ENCODE assay signal across 34 cellular contexts in the genomic region with DNA sequence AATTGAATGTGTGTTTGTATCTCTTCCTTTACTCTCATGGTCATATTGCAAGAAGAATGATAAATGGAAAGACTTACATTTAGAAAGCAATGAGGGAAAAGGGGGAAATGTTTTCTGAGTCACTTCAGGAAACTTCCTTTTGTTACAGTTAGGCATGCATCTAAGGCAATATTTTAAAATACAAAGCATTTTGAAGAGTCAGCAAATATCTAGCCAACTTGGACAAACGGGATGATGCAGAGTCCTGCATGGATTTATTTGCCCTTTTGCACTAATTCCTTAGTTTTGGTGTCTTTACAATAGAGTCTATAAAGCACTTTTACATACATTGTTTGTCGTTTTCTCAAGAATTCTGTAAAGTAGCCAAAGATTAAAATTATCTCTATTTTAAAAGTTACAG.
"Had no signal": no experiment of that assay in that cellular context is flagged by ENCODE, and none has a peak within 500 bp of the region (broad histone marks: within the 10 kb centered on the region; RNA-seq: fewer than 3 reads in every experiment).

No MANE protein-coding gene starts in this region.

- DNase-seq: activated B cell treated with CpG ODN at 0.5 μM for 24 hours; activated CD4-positive, alpha-beta memory T cell treated with anti-CD3 and anti-CD28 coated beads for 36 hours; activated CD4-positive, alpha-beta T cell treated with anti-CD3 and anti-CD28 coated beads for 4 hours; activated CD4-positive, alpha-beta T cell treated with anti-CD3 and anti-CD28 coated beads, Interleukin-2, amount 10 ng/mL, durations not matched to agents 24 days and 14 days; activated CD4-positive, alpha-beta T cell treated with anti-CD3 and anti-CD28 coated beads, Interleukin-2, amount 50 U/mL, for 1 hour; activated CD4-positive, alpha-beta T cell treated with anti-CD3 and anti-CD28 coated beads, Interleukin-2, amount 50 U/mL, for 4 hours; activated CD4-positive, CD25-positive, alpha-beta regulatory T cell treated with anti-CD3 and anti-CD28 coated beads, Interleukin-2, amount 50 U/mL, for 72 hours; activated CD8-positive, alpha-beta memory T cell treated with anti-CD3 and anti-CD28 coated beads, Interleukin-2, amount 50 U/mL, for 4 hours; activated CD8-positive, alpha-beta T cell treated with anti-CD3 and anti-CD28 coated beads for 36 hours; activated effector memory CD4-positive, alpha-beta T cell treated with anti-CD3 and anti-CD28 coated beads, Interleukin-2, amount 50 U/mL, for 16 hours; activated gamma-delta T cell treated with Interleukin-2 at 50 U/mL for 16 hours; activated naive CD4-positive, alpha-beta T cell; activated naive CD4-positive, alpha-beta T cell treated with anti-CD3 and anti-CD28 coated beads for 36 hours; activated naive CD4-positive, alpha-beta T cell treated with anti-CD3 and anti-CD28 coated beads, Interleukin-2, amount 50 U/mL, for 16 hours; activated naive CD8-positive, alpha-beta T cell treated with anti-CD3 and anti-CD28 coated beads for 36 hours; activated T-cell treated with anti-CD3 and anti-CD28 coated beads for 4 hours; activated T-cell treated with anti-CD3 and anti-CD28 coated beads, Interleukin-2, amount 50 U/mL, for 1 hour; activated T-cell treated with anti-CD3 and anti-CD28 coated beads, Interleukin-2, amount 50 U/mL, for 4 hours; activated T-cell treated with anti-CD3 and anti-CD28 coated beads, Interleukin-2, amount 50 U/mL, for 72 hours; adrenal gland; amniotic stem cell; aorta; body of pancreas; brain microvascular endothelial cell; central memory CD4-positive, alpha-beta T cell; T-helper 17 cell; T-helper 9 cell had no signal

- H3K36me3 ChIP-seq: adrenal gland, brain microvascular endothelial cell, breast epithelium had no signal

- ATAC-seq: activated CD8-positive, alpha-beta T cell treated with anti-CD3 and anti-CD28 coated beads for 36 hours; activated naive CD4-positive, alpha-beta T cell treated with anti-CD3 and anti-CD28 coated beads, Interleukin-2, amount 50 U/mL, for 72 hours; activated T-cell treated with anti-CD3 and anti-CD28 coated beads, Interleukin-2, amount 50 U/mL, for 4 hours; activated T-cell treated with anti-CD3 and anti-CD28 coated beads, Interleukin-2, amount 50 U/mL, for 72 hours; activated T-helper 17 cell treated with anti-CD3 and anti-CD28 coated beads, Interleukin-2, amount 50 U/mL, for 72 hours; body of pancreas; T-helper 17 cell had no signal

- H3K4me1 Mint-ChIP-seq: activated B cell treated with CpG ODN at 0.5 μM for 24 hours; activated CD4-positive, alpha-beta T cell treated with anti-CD3 and anti-CD28 coated beads, Interleukin-2, amount 10 ng/mL, durations not matched to agents 24 days and 14 days; activated naive CD8-positive, alpha-beta T cell treated with anti-CD3 and anti-CD28 coated beads for 36 hours; activated T-helper 17 cell treated with anti-CD3 and anti-CD28 coated beads, Interleukin-2, amount 50 U/mL, for 72 hours; T-helper 17 cell had no signal

- H3K4me3 Mint-ChIP-seq: activated B cell treated with CpG ODN at 0.5 μM for 24 hours; activated CD4-positive, alpha-beta memory T cell treated with anti-CD3 and anti-CD28 coated beads for 36 hours; activated CD4-positive, alpha-beta T cell treated with anti-CD3 and anti-CD28 coated beads, Interleukin-2, amount 10 ng/mL, durations not matched to agents 24 days and 14 days; activated CD8-positive, alpha-beta T cell treated with anti-CD3 and anti-CD28 coated beads for 36 hours; activated naive CD4-positive, alpha-beta T cell treated with anti-CD3 and anti-CD28 coated beads for 36 hours; activated naive CD8-positive, alpha-beta T cell treated with anti-CD3 and anti-CD28 coated beads for 36 hours; activated T-cell treated with anti-CD3 and anti-CD28 coated beads, Interleukin-2, amount 50 U/mL, for 4 hours; activated T-cell treated with anti-CD3 and anti-CD28 coated beads, Interleukin-2, amount 50 U/mL, for 72 hours; activated T-helper 1 cell treated with anti-CD3 and anti-CD28 coated beads, Interleukin-12 subunit alpha, Interleukin-12 subunit beta, Interleukin-2, Interleukin-4 antibody, amounts not matched to agents 30 ng/mL and 10 ng/mL and 1 ng/mL, durations not matched to agents 14 hours and 24 hours and 36 hours; activated T-helper 17 cell treated with anti-CD3 and anti-CD28 coated beads, Interleukin-2, amount 50 U/mL, for 72 hours; T-helper 17 cell had no signal

- H3K27ac ChIP-seq: adrenal gland, body of pancreas, brain microvascular endothelial cell, breast epithelium, VCaP had no signal

- H3K27me3 Mint-ChIP-seq: activated B cell treated with CpG ODN at 0.5 μM for 24 hours; activated CD4-positive, alpha-beta memory T cell treated with anti-CD3 and anti-CD28 coated beads for 36 hours; activated CD4-positive, alpha-beta T cell treated with anti-CD3 and anti-CD28 coated beads, Interleukin-2, amount 10 ng/mL, durations not matched to agents 24 days and 14 days; activated naive CD8-positive, alpha-beta T cell treated with anti-CD3 and anti-CD28 coated beads for 36 hours; activated T-helper 17 cell treated with anti-CD3 and anti-CD28 coated beads, Interleukin-2, amount 50 U/mL, for 72 hours; T-helper 17 cell had no signal

- H3K27me3 ChIP-seq: adrenal gland, body of pancreas, brain microvascular endothelial cell, breast epithelium had no signal

- H3K4me3 ChIP-seq: adrenal gland, body of pancreas, breast epithelium had no signal

- H3K4me1 ChIP-seq: adrenal gland, body of pancreas, breast epithelium had no signal

- H3K36me3 Mint-ChIP-seq: activated CD4-positive, alpha-beta memory T cell treated with anti-CD3 and anti-CD28 coated beads for 36 hours; activated naive CD4-positive, alpha-beta T cell treated with anti-CD3 and anti-CD28 coated beads, Interleukin-2, amount 50 U/mL, for 72 hours; activated naive CD8-positive, alpha-beta T cell treated with anti-CD3 and anti-CD28 coated beads for 36 hours had no signal

- H3K9me3 ChIP-seq: adrenal gland, body of pancreas, breast epithelium had no signal

- FAIRE-seq: astrocyte, TTC549 had no signal

- H3K27ac Mint-ChIP-seq: activated B cell treated with CpG ODN at 0.5 μM for 24 hours; activated CD4-positive, alpha-beta memory T cell treated with anti-CD3 and anti-CD28 coated beads for 36 hours; activated CD4-positive, alpha-beta T cell treated with anti-CD3 and anti-CD28 coated beads, Interleukin-2, amount 10 ng/mL, durations not matched to agents 24 days and 14 days; activated CD8-positive, alpha-beta T cell treated with anti-CD3 and anti-CD28 coated beads for 36 hours; activated naive CD4-positive, alpha-beta T cell treated with anti-CD3 and anti-CD28 coated beads for 36 hours; activated naive CD4-positive, alpha-beta T cell treated with anti-CD3 and anti-CD28 coated beads, Interleukin-2, amount 50 U/mL, for 72 hours; activated naive CD8-positive, alpha-beta T cell treated with anti-CD3 and anti-CD28 coated beads for 36 hours; activated T-cell treated with anti-CD3 and anti-CD28 coated beads, Interleukin-2, amount 50 U/mL, for 72 hours; activated T-helper 1 cell treated with anti-CD3 and anti-CD28 coated beads, Interleukin-12 subunit alpha, Interleukin-12 subunit beta, Interleukin-2, Interleukin-4 antibody, amounts not matched to agents 30 ng/mL and 10 ng/mL and 1 ng/mL, durations not matched to agents 14 hours and 24 hours and 36 hours; activated T-helper 17 cell treated with anti-CD3 and anti-CD28 coated beads, Interleukin-2, amount 50 U/mL, for 72 hours; T-helper 17 cell had no signal

- H3K9me3 Mint-ChIP-seq: activated B cell treated with CpG ODN at 0.5 μM for 24 hours; activated CD4-positive, alpha-beta memory T cell treated with anti-CD3 and anti-CD28 coated beads for 36 hours; activated CD4-positive, alpha-beta T cell treated with anti-CD3 and anti-CD28 coated beads, Interleukin-2, amount 10 ng/mL, durations not matched to agents 24 days and 14 days; activated CD8-positive, alpha-beta T cell treated with anti-CD3 and anti-CD28 coated beads for 36 hours; activated naive CD4-positive, alpha-beta T cell treated with anti-CD3 and anti-CD28 coated beads for 36 hours; activated naive CD4-positive, alpha-beta T cell treated with anti-CD3 and anti-CD28 coated beads, Interleukin-2, amount 50 U/mL, for 72 hours; activated naive CD8-positive, alpha-beta T cell treated with anti-CD3 and anti-CD28 coated beads for 36 hours; activated T-cell treated with anti-CD3 and anti-CD28 coated beads, Interleukin-2, amount 50 U/mL, for 4 hours; activated T-helper 1 cell treated with anti-CD3 and anti-CD28 coated beads, Interleukin-12 subunit alpha, Interleukin-12 subunit beta, Interleukin-2, Interleukin-4 antibody, amounts not matched to agents 30 ng/mL and 10 ng/mL and 1 ng/mL, durations not matched to agents 14 hours and 24 hours and 36 hours had no signal
